Comparison of ENCODE assay signal across 18 cellular contexts in genomic region chr5:40171971-40172370, GRCh38.
A peak's percentile ranks its signal among the peaks of the same experiment; 100 is the strongest.
DNase-seq lines count a peak whose midpoint lies in the region; ATAC-seq, FAIRE-seq and TF ChIP-seq lines count a peak whose summit lies in the region.
"Had no signal": no experiment of that assay in that cellular context is flagged by ENCODE, and none has a peak within 500 bp of the region (broad histone marks: within the 10 kb centered on the region; RNA-seq: fewer than 3 reads in every experiment).

No MANE protein-coding gene starts in this region.

- peaks cover 23% of the 10 kb centered on the region for H3K4me1 Mint-ChIP-seq in HFFc6 (ENCODE audit: low read depth)
- H3K4me1 Mint-ChIP-seq in astrocyte (ENCODE audit: low read depth, unreplicated experiment): no peaks in the 10 kb centered on the region
- H3K4me1 Mint-ChIP-seq: CD8-positive, alpha-beta memory T cell; central memory CD8-positive, alpha-beta T cell had no signal

- H3K27ac ChIP-seq in astrocyte (ENCODE audit: low read depth, low read length) (no peak overlapping the region), foreskin keratinocyte (no peak overlapping the region)
- H3K27ac ChIP-seq: heart right ventricle had no signal

- no peaks in the 10 kb centered on the region for H3K36me3 ChIP-seq in astrocyte (ENCODE audit: insufficient read depth, low read length)
- H3K36me3 ChIP-seq: heart right ventricle had no signal

- H3K4me2 ChIP-seq in astrocyte (ENCODE audit: low read length): no peak overlapping the region

- H3K4me1 ChIP-seq in astrocyte (ENCODE audit: insufficient read depth, low read length) (no peaks in the 10 kb centered on the region), foreskin keratinocyte (peaks cover 7% of the 10 kb centered on the region)
- H3K4me1 ChIP-seq: heart right ventricle had no signal

- no peak for FAIRE-seq in astrocyte (lab: Jason Lieb, UNC)
- FAIRE-seq: GM12891, K562 had no signal

- H3K27ac Mint-ChIP-seq in HFFc6: no peak overlapping the region
- no peak overlapping the region for H3K27ac Mint-ChIP-seq in astrocyte (ENCODE audit: unreplicated experiment)
- H3K27ac Mint-ChIP-seq: CD8-positive, alpha-beta memory T cell had no signal

- H3K9me3 Mint-ChIP-seq in HFFc6: peaks cover 24% of the 10 kb centered on the region
- H3K9me3 Mint-ChIP-seq in astrocyte (ENCODE audit: unreplicated experiment): peaks cover 29% of the 10 kb centered on the region

- no peak for TF ChIP-seq CTCF in HFFc6 (IDR thresholded peaks at IDR 0.05)
- no peak for TF ChIP-seq CTCF in astrocyte (IDR thresholded peaks at IDR 0.05; ENCODE audit: insufficient read depth, low read depth, low read length)
- TF ChIP-seq CTCF in foreskin keratinocyte (conservative IDR thresholded peaks at IDR 0.05): no peak

- no peak overlapping the region for H3K4me3 ChIP-seq in astrocyte (ENCODE audit: insufficient read depth, low read depth, low read length)
- H3K4me3 ChIP-seq: heart right ventricle, K562 had no signal

- no peak overlapping the region for H3K4me3 Mint-ChIP-seq in HFFc6
- H3K4me3 Mint-ChIP-seq in astrocyte (ENCODE audit: unreplicated experiment): no peak overlapping the region
- H3K4me3 Mint-ChIP-seq: activated T-cell treated with anti-CD3 and anti-CD28 coated beads, Interleukin-2, amount 50 U/mL, for 4 hours; CD8-positive, alpha-beta memory T cell; central memory CD8-positive, alpha-beta T cell had no signal

- H3K9me3 ChIP-seq in astrocyte (ENCODE audit: insufficient read depth, low read depth, low read length): peaks cover 3% of the 10 kb centered on the region

- no peaks in the 10 kb centered on the region for H4K20me1 ChIP-seq in astrocyte (ENCODE audit: insufficient read depth, low read length)

- peak; percentile 69 for DNase-seq in A172 (ENCODE audit: low spot score)
- peak; percentile 60 for DNase-seq in HFFc6
- DNase-seq in astrocyte (ENCODE audit: low read depth): peak; percentile 41
- peak; percentile 50 to 81 for DNase-seq in foreskin keratinocyte
- DNase-seq in GF-D8 (lab: John Stamatoyannopoulos, UW): no peak
- DNase-seq in stimulated activated CD8-positive, alpha-beta memory T cell treated with anti-CD3 and anti-CD28 coated beads, Interleukin-4, amount 100 ng/mL, for 48 hours: no peak
- no peak for DNase-seq in central memory CD4-positive, alpha-beta T cell
- DNase-seq: 8988T; activated T-cell treated with anti-CD3 and anti-CD28 coated beads, Interleukin-2, amount 50 U/mL, for 4 hours; CD8-positive, alpha-beta memory T cell; heart right ventricle; left cardiac atrium; NCI-H1105 treated with DMSO at 0.1 percent for 48 hours; NCI-H345 had no signal

- H3K36me3 Mint-ChIP-seq in HFFc6 (ENCODE audit: low read depth): peaks cover 27% of the 10 kb centered on the region
- peaks cover 3% of the 10 kb centered on the region for H3K36me3 Mint-ChIP-seq in astrocyte (ENCODE audit: low read depth, unreplicated experiment)

- ATAC-seq in foreskin keratinocyte: peak; percentile 99
- no peak for ATAC-seq in HG02852 (IDR thresholded peaks at IDR 0.05; ENCODE audit: unreplicated experiment)
- ATAC-seq: activated T-cell treated with anti-CD3 and anti-CD28 coated beads, Interleukin-2, amount 50 U/mL, for 4 hours; heart right ventricle; K562; left cardiac atrium had no signal

- no peaks in the 10 kb centered on the region for H3K27me3 Mint-ChIP-seq in HFFc6 (ENCODE audit: insufficient read depth)
- H3K27me3 Mint-ChIP-seq in astrocyte (ENCODE audit: low read depth, unreplicated experiment): no peaks in the 10 kb centered on the region
- H3K27me3 Mint-ChIP-seq: central memory CD8-positive, alpha-beta T cell had no signal

- H3K79me2 ChIP-seq in astrocyte (ENCODE audit: insufficient read depth, low read length): no peaks in the 10 kb centered on the region

- no peak overlapping the region for H3K9ac ChIP-seq in astrocyte (ENCODE audit: low read length)

- H3K27me3 ChIP-seq in astrocyte (ENCODE audit: insufficient read depth, low read length): no peaks in the 10 kb centered on the region
- no peaks in the 10 kb centered on the region for H3K27me3 ChIP-seq in foreskin keratinocyte
- H3K27me3 ChIP-seq: heart right ventricle had no signal

- H2AFZ ChIP-seq in astrocyte (ENCODE audit: low read depth, low read length): no peak overlapping the region

Comparison
In these comparisons a context has a peak if more than half of its experiments do, and no peak if none do; other contexts are left out.
1. DNase-seq: peak in A172 (single experiment), HFFc6 (single experiment), astrocyte (single experiment) and foreskin keratinocyte (2 of 2); none in GF-D8 (single experiment), stimulated activated CD8-positive, alpha-beta memory T cell treated with anti-CD3 and anti-CD28 coated beads, Interleukin-4, amount 100 ng/mL, for 48 hours (single experiment) and central memory CD4-positive, alpha-beta T cell (single experiment).